In genomic region chr3:172140499-172141391, GRCh38 we compare ENCODE assay signal across 1 cellular context.
A peak's percentile ranks its signal among the peaks of the same experiment; 100 is the strongest.
TF ChIP-seq lines count a peak whose summit lies in the region.

No MANE protein-coding gene starts in this region.

TF ChIP-seq in HepG2, 621 proteins besides CTCF, POLR2A, EP300 and RAD21 (continued from another document and continues in another):
- TF ChIP-seq ZFP36L1 (CRISPR knock-in tag; IDR thresholded peaks at IDR 0.05) (peak; percentile 83; the same call in 1 of the 2 replicates), DNMT1 (CRISPR knock-in tag; IDR thresholded peaks at IDR 0.05) (no peak), NFATC3 (CRISPR knock-in tag; IDR thresholded peaks at IDR 0.05) (peak; percentile 72; the same call in 1 of the 2 replicates), PATZ1 (CRISPR knock-in tag; IDR thresholded peaks at IDR 0.05) (peak; percentile 71), ZNF510 (CRISPR knock-in tag; IDR thresholded peaks at IDR 0.05; ENCODE audit: low read depth) (no peak), NR2C2 (CRISPR knock-in tag; IDR thresholded peaks at IDR 0.05; ENCODE audit: borderline replicate concordance) (peak; percentile 66; the same call in 1 of the 2 replicates), GABPB1 (CRISPR knock-in tag; IDR thresholded peaks at IDR 0.05) (peak; percentile 51), ZBTB25 (CRISPR knock-in tag; IDR thresholded peaks at IDR 0.05) (peak; percentile 83), MEIS1 (CRISPR knock-in tag; IDR thresholded peaks at IDR 0.05; ENCODE audit: borderline replicate concordance) (peak; percentile 97; the same call in 1 of the 2 replicates), ZZZ3 (CRISPR knock-in tag; IDR thresholded peaks at IDR 0.05; ENCODE audit: borderline replicate concordance) (0 out of 2 replicates have a peak, but pooled peaks have one; percentile 18), TCF7 (IDR thresholded peaks at IDR 0.05; ENCODE audit: low read depth) (peak; percentile 84), ZNF563 (CRISPR knock-in tag; IDR thresholded peaks at IDR 0.05) (no peak), ZNF782 (CRISPR knock-in tag; IDR thresholded peaks at IDR 0.05; ENCODE audit: borderline replicate concordance) (no peak), ZNF484 (CRISPR knock-in tag; IDR thresholded peaks at IDR 0.05; ENCODE audit: borderline replicate concordance, low read depth) (no peak), ZNF570 (CRISPR knock-in tag; IDR thresholded peaks at IDR 0.05; ENCODE audit: borderline replicate concordance) (no peak), ZNF367 (CRISPR knock-in tag; IDR thresholded peaks at IDR 0.05; ENCODE audit: borderline replicate concordance) (no peak; the same call in 1 of the 2 replicates), ZNF883 (CRISPR knock-in tag; IDR thresholded peaks at IDR 0.05; ENCODE audit: not compliant biosample characterization) (no peak), CREB1 (IDR thresholded peaks at IDR 0.05) (peak; percentile 75), CREB1 (CRISPR knock-in tag; IDR thresholded peaks at IDR 0.05) (peak; percentile 80), ZNF180 (CRISPR knock-in tag; IDR thresholded peaks at IDR 0.05; ENCODE audit: borderline replicate concordance, low read depth) (no peak), RNF219 (CRISPR knock-in tag; IDR thresholded peaks at IDR 0.05) (0 out of 2 replicates have a peak, but pooled peaks have one; percentile 91), ZNF296 (CRISPR knock-in tag; conservative IDR thresholded peaks at IDR 0.05) (no peak), ZNF430 (CRISPR knock-in tag; IDR thresholded peaks at IDR 0.05) (peak; percentile 82; the same call in 1 of the 2 replicates), CC2D1A (CRISPR knock-in tag; IDR thresholded peaks at IDR 0.05) (no peak), ZNF292 (CRISPR knock-in tag; IDR thresholded peaks at IDR 0.05; ENCODE audit: borderline replicate concordance, low read depth) (peak; percentile 83), ZNF253 (CRISPR knock-in tag; IDR thresholded peaks at IDR 0.05; ENCODE audit: borderline replicate concordance) (no peak)
- TF ChIP-seq, protein P1, sequence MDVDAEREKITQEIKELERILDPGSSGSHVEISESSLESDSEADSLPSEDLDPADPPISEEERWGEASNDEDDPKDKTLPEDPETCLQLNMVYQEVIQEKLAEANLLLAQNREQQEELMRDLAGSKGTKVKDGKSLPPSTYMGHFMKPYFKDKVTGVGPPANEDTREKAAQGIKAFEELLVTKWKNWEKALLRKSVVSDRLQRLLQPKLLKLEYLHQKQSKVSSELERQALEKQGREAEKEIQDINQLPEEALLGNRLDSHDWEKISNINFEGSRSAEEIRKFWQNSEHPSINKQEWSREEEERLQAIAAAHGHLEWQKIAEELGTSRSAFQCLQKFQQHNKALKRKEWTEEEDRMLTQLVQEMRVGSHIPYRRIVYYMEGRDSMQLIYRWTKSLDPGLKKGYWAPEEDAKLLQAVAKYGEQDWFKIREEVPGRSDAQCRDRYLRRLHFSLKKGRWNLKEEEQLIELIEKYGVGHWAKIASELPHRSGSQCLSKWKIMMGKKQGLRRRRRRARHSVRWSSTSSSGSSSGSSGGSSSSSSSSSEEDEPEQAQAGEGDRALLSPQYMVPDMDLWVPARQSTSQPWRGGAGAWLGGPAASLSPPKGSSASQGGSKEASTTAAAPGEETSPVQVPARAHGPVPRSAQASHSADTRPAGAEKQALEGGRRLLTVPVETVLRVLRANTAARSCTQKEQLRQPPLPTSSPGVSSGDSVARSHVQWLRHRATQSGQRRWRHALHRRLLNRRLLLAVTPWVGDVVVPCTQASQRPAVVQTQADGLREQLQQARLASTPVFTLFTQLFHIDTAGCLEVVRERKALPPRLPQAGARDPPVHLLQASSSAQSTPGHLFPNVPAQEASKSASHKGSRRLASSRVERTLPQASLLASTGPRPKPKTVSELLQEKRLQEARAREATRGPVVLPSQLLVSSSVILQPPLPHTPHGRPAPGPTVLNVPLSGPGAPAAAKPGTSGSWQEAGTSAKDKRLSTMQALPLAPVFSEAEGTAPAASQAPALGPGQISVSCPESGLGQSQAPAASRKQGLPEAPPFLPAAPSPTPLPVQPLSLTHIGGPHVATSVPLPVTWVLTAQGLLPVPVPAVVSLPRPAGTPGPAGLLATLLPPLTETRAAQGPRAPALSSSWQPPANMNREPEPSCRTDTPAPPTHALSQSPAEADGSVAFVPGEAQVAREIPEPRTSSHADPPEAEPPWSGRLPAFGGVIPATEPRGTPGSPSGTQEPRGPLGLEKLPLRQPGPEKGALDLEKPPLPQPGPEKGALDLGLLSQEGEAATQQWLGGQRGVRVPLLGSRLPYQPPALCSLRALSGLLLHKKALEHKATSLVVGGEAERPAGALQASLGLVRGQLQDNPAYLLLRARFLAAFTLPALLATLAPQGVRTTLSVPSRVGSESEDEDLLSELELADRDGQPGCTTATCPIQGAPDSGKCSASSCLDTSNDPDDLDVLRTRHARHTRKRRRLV (CRISPR knock-in tag; IDR thresholded peaks at IDR 0.05): no peak
- TF ChIP-seq, protein P2, sequence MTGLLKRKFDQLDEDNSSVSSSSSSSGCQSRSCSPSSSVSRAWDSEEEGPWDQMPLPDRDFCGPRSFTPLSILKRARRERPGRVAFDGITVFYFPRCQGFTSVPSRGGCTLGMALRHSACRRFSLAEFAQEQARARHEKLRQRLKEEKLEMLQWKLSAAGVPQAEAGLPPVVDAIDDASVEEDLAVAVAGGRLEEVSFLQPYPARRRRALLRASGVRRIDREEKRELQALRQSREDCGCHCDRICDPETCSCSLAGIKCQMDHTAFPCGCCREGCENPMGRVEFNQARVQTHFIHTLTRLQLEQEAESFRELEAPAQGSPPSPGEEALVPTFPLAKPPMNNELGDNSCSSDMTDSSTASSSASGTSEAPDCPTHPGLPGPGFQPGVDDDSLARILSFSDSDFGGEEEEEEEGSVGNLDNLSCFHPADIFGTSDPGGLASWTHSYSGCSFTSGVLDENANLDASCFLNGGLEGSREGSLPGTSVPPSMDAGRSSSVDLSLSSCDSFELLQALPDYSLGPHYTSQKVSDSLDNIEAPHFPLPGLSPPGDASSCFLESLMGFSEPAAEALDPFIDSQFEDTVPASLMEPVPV (CRISPR knock-in tag; IDR thresholded peaks at IDR 0.05): peak; percentile 84; the same call in 1 of the 2 replicates
- TF ChIP-seq, protein P3, sequence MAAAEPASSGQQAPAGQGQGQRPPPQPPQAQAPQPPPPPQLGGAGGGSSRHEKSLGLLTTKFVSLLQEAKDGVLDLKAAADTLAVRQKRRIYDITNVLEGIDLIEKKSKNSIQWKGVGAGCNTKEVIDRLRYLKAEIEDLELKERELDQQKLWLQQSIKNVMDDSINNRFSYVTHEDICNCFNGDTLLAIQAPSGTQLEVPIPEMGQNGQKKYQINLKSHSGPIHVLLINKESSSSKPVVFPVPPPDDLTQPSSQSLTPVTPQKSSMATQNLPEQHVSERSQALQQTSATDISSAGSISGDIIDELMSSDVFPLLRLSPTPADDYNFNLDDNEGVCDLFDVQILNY (CRISPR knock-in tag; conservative IDR thresholded peaks at IDR 0.05): no peak
- TF ChIP-seq, protein P4, sequence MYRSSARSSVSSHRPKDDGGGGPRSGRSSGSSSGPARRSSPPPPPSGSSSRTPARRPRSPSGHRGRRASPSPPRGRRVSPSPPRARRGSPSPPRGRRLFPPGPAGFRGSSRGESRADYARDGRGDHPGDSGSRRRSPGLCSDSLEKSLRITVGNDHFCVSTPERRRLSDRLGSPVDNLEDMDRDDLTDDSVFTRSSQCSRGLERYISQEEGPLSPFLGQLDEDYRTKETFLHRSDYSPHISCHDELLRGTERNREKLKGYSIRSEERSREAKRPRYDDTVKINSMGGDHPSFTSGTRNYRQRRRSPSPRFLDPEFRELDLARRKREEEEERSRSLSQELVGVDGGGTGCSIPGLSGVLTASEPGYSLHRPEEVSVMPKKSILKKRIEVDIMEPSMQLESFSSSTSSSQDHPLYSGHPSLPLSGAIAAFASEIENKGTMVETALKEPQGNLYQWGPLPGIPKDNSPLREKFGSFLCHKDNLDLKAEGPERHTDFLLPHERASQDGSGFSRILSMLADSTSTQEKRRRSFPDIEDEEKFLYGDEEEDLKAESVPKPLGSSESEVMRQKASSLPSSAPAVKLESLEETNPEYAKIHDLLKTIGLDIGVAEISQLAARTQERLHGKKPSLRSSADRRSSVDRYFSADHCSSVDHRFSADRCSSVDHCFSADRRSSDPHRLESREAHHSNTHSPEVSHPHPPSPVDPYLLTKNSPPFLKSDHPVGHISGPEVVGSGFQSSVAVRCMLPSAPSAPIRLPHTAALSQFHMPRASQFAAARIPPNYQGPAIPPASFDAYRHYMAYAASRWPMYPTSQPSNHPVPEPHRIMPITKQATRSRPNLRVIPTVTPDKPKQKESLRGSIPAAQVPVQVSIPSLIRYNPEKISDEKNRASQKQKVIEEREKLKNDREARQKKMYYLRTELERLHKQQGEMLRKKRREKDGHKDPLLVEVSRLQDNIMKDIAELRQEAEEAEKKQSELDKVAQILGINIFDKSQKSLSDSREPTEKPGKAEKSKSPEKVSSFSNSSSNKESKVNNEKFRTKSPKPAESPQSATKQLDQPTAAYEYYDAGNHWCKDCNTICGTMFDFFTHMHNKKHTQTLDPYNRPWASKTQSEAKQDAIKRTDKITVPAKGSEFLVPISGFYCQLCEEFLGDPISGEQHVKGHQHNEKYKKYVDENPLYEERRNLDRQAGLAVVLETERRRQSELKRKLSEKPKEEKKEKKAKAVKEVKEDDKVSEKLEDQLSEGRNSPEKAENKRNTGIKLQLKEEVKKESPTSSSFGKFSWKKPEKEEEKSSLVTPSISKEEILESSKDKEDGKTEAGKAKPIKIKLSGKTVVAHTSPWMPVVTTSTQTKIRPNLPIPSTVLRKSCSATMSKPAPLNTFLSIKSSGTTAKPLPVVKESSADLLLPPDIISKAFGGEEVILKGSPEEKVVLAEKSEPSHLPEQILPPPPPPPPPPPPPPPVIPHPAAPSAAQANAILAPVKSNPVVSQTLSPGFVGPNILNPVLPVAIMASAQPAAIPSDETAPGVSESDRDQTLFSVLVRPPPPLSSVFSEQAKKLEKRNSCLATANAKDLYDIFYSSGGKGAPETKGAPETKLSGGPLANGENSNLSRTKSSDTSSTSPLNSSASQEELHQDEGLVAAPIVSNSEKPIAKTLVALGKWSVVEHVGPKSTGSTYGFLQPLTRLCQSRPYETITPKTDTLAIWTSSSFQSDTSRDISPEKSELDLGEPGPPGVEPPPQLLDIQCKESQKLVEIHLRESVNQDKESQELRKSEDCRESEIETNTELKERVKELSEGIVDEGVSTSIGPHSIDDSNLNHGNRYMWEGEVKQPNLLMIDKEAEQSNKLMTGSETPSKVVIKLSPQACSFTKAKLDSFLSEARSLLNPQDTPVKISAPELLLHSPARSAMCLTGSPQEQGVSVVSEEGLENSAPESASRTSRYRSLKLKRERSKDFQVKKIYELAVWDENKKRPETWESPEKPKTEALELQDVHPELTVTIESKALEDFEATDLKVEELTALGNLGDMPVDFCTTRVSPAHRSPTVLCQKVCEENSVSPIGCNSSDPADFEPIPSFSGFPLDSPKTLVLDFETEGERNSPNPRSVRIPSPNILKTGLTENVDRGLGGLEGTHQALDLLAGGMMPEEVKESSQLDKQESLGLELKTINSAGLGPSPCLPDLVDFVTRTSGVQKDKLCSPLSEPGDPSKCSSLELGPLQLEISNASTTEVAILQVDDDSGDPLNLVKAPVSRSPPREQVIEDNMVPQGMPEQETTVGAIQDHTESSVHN (CRISPR knock-in tag; IDR thresholded peaks at IDR 0.05): 0 out of 2 replicates have a peak, but pooled peaks have one; percentile 39
- TF ChIP-seq, protein P5, sequence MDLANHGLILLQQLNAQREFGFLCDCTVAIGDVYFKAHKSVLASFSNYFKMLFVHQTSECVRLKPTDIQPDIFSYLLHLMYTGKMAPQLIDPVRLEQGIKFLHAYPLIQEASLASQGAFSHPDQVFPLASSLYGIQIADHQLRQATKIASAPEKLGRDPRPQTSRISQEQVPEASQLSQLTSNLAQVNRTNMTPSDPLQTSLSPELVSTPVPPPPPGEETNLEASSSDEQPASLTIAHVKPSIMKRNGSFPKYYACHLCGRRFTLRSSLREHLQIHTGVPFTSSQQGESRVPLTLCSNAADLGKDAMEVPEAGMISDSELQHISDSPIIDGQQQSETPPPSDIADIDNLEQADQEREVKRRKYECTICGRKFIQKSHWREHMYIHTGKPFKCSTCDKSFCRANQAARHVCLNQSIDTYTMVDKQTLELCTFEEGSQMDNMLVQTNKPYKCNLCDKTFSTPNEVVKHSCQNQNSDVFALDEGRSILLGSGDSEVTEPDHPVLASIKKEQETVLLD (CRISPR knock-in tag; IDR thresholded peaks at IDR 0.05; ENCODE audit: low read depth): no peak
